Comparison of ENCODE assay signal across 15 cellular contexts in the genomic region with DNA sequence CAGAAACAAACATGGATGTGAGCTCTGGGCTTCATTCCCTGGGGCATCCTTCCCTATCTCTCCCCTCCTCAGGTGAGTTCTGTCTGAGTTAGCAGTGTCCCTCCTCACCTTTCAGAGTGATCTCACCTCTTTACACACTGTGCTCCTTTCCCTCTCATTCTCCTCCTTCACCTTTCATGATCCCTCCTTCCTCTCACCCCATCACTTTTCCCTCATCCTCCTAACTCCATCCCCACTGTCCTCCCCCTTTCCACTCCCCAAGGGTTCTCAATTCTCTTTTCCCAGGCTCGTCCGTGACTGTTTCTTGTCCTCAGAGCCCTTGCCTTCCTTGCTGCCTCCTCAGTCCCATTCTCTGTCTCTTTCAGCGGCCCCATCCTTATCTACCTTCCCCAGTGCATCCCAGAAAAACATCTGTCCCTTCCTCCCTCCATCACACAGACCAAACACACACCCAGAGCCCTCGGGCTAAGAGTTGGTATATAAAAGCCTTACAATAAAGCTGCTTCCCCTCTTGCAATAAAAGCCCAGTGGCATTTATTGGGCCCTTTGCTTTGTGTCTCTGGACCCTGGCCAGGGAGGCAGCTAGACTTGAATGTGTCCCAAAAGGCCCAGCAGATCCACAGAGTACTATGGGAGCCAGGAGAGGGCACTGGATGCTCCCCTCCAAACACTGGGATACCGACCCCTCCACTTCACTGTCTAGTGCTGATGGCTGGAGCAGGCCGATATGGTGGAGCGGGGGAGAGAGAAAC. TPM values are rescaled to one million over a fixed set of nuclear protein-coding genes. Genes with fewer than 3 reads are reported as not detected.
DNase-seq lines count a peak whose midpoint lies in the region; ATAC-seq, FAIRE-seq and TF ChIP-seq lines count a peak whose summit lies in the region.
"Had no signal": no experiment of that assay in that cellular context is flagged by ENCODE, and none has a peak within 500 bp of the region (broad histone marks: within the 10 kb centered on the region; RNA-seq: fewer than 3 reads in every experiment).

No MANE protein-coding gene starts in this region.

- POLR2A ChIA-PET in naive thymus-derived CD4-positive, alpha-beta T cell (lab: Charles Lee) = no interaction called here

- H3K36me3 Mint-ChIP-seq in Calu3 (ENCODE audit: insufficient read depth, unreplicated experiment) = peaks cover 54% of the 10 kb centered on the region
- peaks cover 10 to 34% (median 28%) of the 10 kb centered on the region in 5 donors for H3K36me3 Mint-ChIP-seq in naive thymus-derived CD4-positive, alpha-beta T cell

- CTCF ChIA-PET in Calu3 (lab: Charles Lee) = no interaction called here
- CTCF ChIA-PET in naive thymus-derived CD4-positive, alpha-beta T cell (lab: Charles Lee) = no interaction called here

- H3K27me3 Mint-ChIP-seq in Calu3 (ENCODE audit: unreplicated experiment) = peaks cover 58% of the 10 kb centered on the region
- H3K27me3 Mint-ChIP-seq in naive thymus-derived CD4-positive, alpha-beta T cell = peaks cover 31 to 77% (median 55%) of the 10 kb centered on the region in 5 donors

- TF ChIP-seq CTCF in Calu3 (IDR thresholded peaks at IDR 0.05; ENCODE audit: unreplicated experiment) (no peak), bronchial epithelial cell (IDR thresholded peaks at IDR 0.05; ENCODE audit: insufficient read depth, low read length, severe bottlenecking) (no peak)

- H3K27me3 ChIP-seq in HUES48 (ENCODE audit: control insufficient read depth, insufficient read depth, low read length) (peaks cover 90% of the 10 kb centered on the region), bronchial epithelial cell (ENCODE audit: control insufficient read depth, insufficient read depth, low read length) (peaks cover 2% of the 10 kb centered on the region)
- H3K27me3 ChIP-seq in naive thymus-derived CD4-positive, alpha-beta T cell (ENCODE audit: control insufficient read depth in 2 of 2, insufficient read depth in 2 of 2, low read length in 2 of 2) = peaks cover 0 to 12% of the 10 kb centered on the region in 2 donors
- H3K27me3 ChIP-seq: testis had no signal

- DNase-seq in Calu3 (no peak), bronchial epithelial cell (ENCODE audit: low read depth) (no peak), Right ventricle myocardium inferior (ENCODE audit: missing footprints) (no peak), cerebellum (ENCODE audit: low spot score) (no peak)
- no peak for DNase-seq in naive thymus-derived CD4-positive, alpha-beta T cell
- DNase-seq: activated CD4-positive, alpha-beta T cell treated with anti-CD3 and anti-CD28 coated beads for 1 hour; erythroblast; KG1; NCI-H1930 had no signal

- no peaks in the 10 kb centered on the region for H3K9me3 ChIP-seq in HUES48 (ENCODE audit: control insufficient read depth, insufficient read depth, low read length)
- no peaks in the 10 kb centered on the region for H3K9me3 ChIP-seq in naive thymus-derived CD4-positive, alpha-beta T cell (ENCODE audit: control insufficient read depth in 2 of 3, low read length in 3 of 3)
- H3K9me3 ChIP-seq: testis had no signal

- H3K9ac ChIP-seq in HUES48 (ENCODE audit: low read depth, low read length) = no peak overlapping the region

- no TSS peak for BruUV-seq in Calu3 (replicated peaks; lab: Mats Ljungman, UMichigan)

- H3K9me3 Mint-ChIP-seq in Calu3 (ENCODE audit: low read depth, unreplicated experiment) = no peaks in the 10 kb centered on the region
- peaks cover 0 to 3% (median 0%) of the 10 kb centered on the region in 11 donors for H3K9me3 Mint-ChIP-seq in naive thymus-derived CD4-positive, alpha-beta T cell

- no peak for ATAC-seq in naive thymus-derived CD4-positive, alpha-beta T cell
- ATAC-seq in HG02852 (IDR thresholded peaks at IDR 0.05; ENCODE audit: unreplicated experiment) = no peak
- no peak for ATAC-seq in Right ventricle myocardium inferior
- no peak for ATAC-seq in GM19351 (IDR thresholded peaks at IDR 0.05; ENCODE audit: unreplicated experiment)

- peaks cover 21% of the 10 kb centered on the region; the same call in 1 of the 2 replicates for H3K4me1 ChIP-seq in HUES48 (ENCODE audit: control insufficient read depth, insufficient read depth, low read length)
- peaks cover 14 to 46% of the 10 kb centered on the region in 2 donors for H3K4me1 ChIP-seq in naive thymus-derived CD4-positive, alpha-beta T cell (ENCODE audit: control insufficient read depth in 2 of 2, insufficient read depth in 2 of 2, low read length in 2 of 2)

- peaks cover 46% of the 10 kb centered on the region for H3K4me1 Mint-ChIP-seq in Calu3 (ENCODE audit: low read depth, unreplicated experiment)
- peaks cover 49 to 72% (median 66%) of the 10 kb centered on the region in 7 donors for H3K4me1 Mint-ChIP-seq in naive thymus-derived CD4-positive, alpha-beta T cell

- H3K4me3 Mint-ChIP-seq in Calu3 (ENCODE audit: low read depth, unreplicated experiment) = peak overlapping the region; percentile 76
- H3K4me3 Mint-ChIP-seq in naive thymus-derived CD4-positive, alpha-beta T cell = peak overlapping the region in 8 of 10 donors; percentile 25 to 89 (median 81)

- H3K4me3 ChIP-seq in HUES48 (ENCODE audit: low read depth, low read length) (peak overlapping the region; percentile 68), bronchial epithelial cell (ENCODE audit: low read depth, low read length) (peak overlapping the region; percentile 83)
- no peak overlapping the region for H3K4me3 ChIP-seq in naive thymus-derived CD4-positive, alpha-beta T cell (ENCODE audit: low read length)
- H3K4me3 ChIP-seq: cardiac muscle cell had no signal

- FAIRE-seq in bronchial epithelial cell (lab: Jason Lieb, UNC) = peak; percentile 93

- no peak overlapping the region for H3K27ac ChIP-seq in HUES48 (ENCODE audit: low read depth, low read length)
- H3K27ac ChIP-seq in naive thymus-derived CD4-positive, alpha-beta T cell (ENCODE audit: low read depth, low read length) = no peak overlapping the region
- H3K27ac ChIP-seq: C4-2B, cardiac muscle cell had no signal

- intact Hi-C loops in Calu3 (cut with micrococcal nuclease; ENCODE audit: unreplicated experiment) (no loop called here), Right ventricle myocardium inferior (cut with DNase I) (no loop called here)
- intact Hi-C loops in naive thymus-derived CD4-positive, alpha-beta T cell (cut with micrococcal nuclease) = no loop called here

- H3K27ac Mint-ChIP-seq in Calu3 (ENCODE audit: unreplicated experiment) = no peak overlapping the region
- peak overlapping the region in 2 of 9 donors; percentile 25 to 73 for H3K27ac Mint-ChIP-seq in naive thymus-derived CD4-positive, alpha-beta T cell

- H3K36me3 ChIP-seq in HUES48 (ENCODE audit: control insufficient read depth, insufficient read depth, low read length) = no peaks in the 10 kb centered on the region
- peaks cover 14% of the 10 kb centered on the region for H3K36me3 ChIP-seq in bronchial epithelial cell (ENCODE audit: control insufficient read depth, insufficient read depth, low read length)
- peaks cover 0 to 20% (median 7%) of the 10 kb centered on the region in 3 experiments for H3K36me3 ChIP-seq in naive thymus-derived CD4-positive, alpha-beta T cell (ENCODE audit: control insufficient read depth in 2 of 3, insufficient read depth in 3 of 3, low read length in 3 of 3)
- H3K36me3 ChIP-seq: cardiac muscle cell had no signal

RNA-seq across cellular contexts. Expression of gene RNF39, which starts 1.9 kb away (rescaled TPM):
- 1.3 and 1.4 TPM in 2 replicates for total RNA-seq in Calu3 (2022)
- total RNA-seq in bronchial epithelial cell = 1.6 and 1.7 TPM in 2 replicates
- total RNA-seq in naive thymus-derived CD4-positive, alpha-beta T cell = not detected
- under 1 TPM in 1 of 2 donors, not detected in 1; 0.33 TPM for polyA plus RNA-seq in naive thymus-derived CD4-positive, alpha-beta T cell
- total RNA-seq in Right ventricle myocardium inferior = not detected
- total RNA-seq in cerebellum = 0.18 TPM
- total RNA-seq: cardiac muscle cell had no signal

RNA-seq across cellular contexts. Expression of gene PPP1R11, which starts 6.7 kb away (rescaled TPM):
- total RNA-seq in Calu3 (2022) = 72.8 and 75.2 TPM in 2 replicates
- 19.0 and 23.4 TPM in 2 replicates for total RNA-seq in bronchial epithelial cell
- total RNA-seq in naive thymus-derived CD4-positive, alpha-beta T cell = 10 to 100 TPM; 49.4 to 67.1 (median 62.7) TPM
- polyA plus RNA-seq in naive thymus-derived CD4-positive, alpha-beta T cell = 100 to 1,000 TPM; 112 to 113 TPM
- total RNA-seq in Right ventricle myocardium inferior = 44.3 TPM
- 15.2 TPM for total RNA-seq in cerebellum

RNA-seq across cellular contexts. Expression of gene POLR1H, which starts 12.6 kb away (rescaled TPM):
- total RNA-seq in Calu3 (2022) = 25.1 and 25.2 TPM in 2 replicates
- 49.0 and 62.1 TPM in 2 replicates for total RNA-seq in bronchial epithelial cell
- 10 to 100 TPM; 27.3 to 66.8 (median 45.0) TPM for total RNA-seq in naive thymus-derived CD4-positive, alpha-beta T cell
- 100 to 1,000 TPM in 1 of 2 donors, 10 to 100 TPM in 1; 89.2 to 128 TPM for polyA plus RNA-seq in naive thymus-derived CD4-positive, alpha-beta T cell
- total RNA-seq in Right ventricle myocardium inferior = 13.1 TPM
- total RNA-seq in cerebellum = 13.1 TPM

RNA-seq across cellular contexts. Expression of gene TRIM31, which starts 39.2 kb away (rescaled TPM):
- total RNA-seq in Calu3 (2022) = 161 and 181 TPM in 2 replicates
- total RNA-seq in bronchial epithelial cell = 0.13 TPM in 1 of 2 replicates, not detected in the other
- under 1 TPM in 2 of 5 experiments, not detected in 3; 0.32 TPM for total RNA-seq in naive thymus-derived CD4-positive, alpha-beta T cell
- polyA plus RNA-seq in naive thymus-derived CD4-positive, alpha-beta T cell = under 1 TPM in 1 of 2 donors, not detected in 1; 0.59 TPM
- total RNA-seq in Right ventricle myocardium inferior = not detected
- total RNA-seq in cerebellum = not detected
- total RNA-seq: cardiac muscle cell had no signal
- polyA plus RNA-seq: cardiac muscle cell had no signal
